Comparison of ENCODE assay signal across 9 cellular contexts in the genomic region with DNA sequence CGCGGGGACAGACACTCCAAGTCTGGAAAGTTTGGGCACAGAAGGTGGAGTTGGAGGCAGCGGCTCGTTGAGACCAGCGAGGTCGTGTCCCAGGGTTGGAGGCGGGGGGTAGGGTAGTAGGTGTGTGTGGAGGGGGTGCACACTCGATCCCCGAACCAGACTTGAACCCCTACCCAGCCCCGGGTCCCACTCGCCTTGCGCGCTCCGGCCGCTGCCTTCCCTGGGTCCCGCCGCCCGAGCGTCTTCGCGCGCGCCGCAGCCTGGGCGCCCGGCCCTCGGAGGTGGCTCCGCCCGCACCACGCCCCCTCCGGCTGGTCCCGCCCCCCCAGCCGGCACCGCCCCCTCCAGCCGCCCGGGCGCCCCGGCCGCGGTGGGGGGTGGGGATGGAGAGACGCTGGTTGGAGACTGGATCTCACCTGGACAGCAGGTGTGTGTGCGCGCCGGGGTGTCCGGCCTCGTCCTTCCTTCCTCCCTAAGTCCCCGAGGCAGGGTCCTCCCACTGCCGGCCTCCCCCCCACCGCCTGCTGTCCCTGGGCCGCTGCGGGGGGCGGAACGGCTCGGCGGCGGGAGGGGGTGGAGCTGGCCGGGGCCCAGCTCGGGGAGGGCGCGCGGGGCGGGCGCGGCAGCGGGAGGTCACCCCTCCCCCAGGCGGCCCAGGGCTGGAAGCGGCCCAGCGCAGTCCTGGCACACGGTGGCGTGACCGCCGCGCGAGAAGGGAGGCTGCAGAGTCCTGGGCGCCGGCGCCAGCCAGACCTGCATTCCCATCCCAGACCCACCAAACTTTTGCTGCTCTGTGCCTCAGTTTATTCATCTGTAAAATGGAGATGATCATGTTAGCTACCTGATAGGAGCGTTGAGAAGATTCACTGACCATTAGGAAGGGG. TPM values are rescaled to one million over a fixed set of nuclear protein-coding genes. Genes with fewer than 3 reads are reported as not detected.
DNase-seq lines count a peak whose midpoint lies in the region; ATAC-seq, FAIRE-seq and TF ChIP-seq lines count a peak whose summit lies in the region.
"Had no signal": no experiment of that assay in that cellular context is flagged by ENCODE, and none has a peak within 500 bp of the region (broad histone marks: within the 10 kb centered on the region; RNA-seq: fewer than 3 reads in every experiment).

A gene (minus strand): TSS at position 255 of the 884 bp plus-strand sequence. CDS start 3,034 bp downstream, outside the sequence.

- peak within 1 kb of the TSS; percentile 68 for H3K27ac ChIP-seq in fibroblast of lung (ENCODE audit: insufficient read depth, low read length)
- no peak within 1 kb of the TSS for H3K27ac ChIP-seq in naive thymus-derived CD4-positive, alpha-beta T cell (ENCODE audit: low read depth, low read length)

- H3K4me3 Mint-ChIP-seq in activated T-helper 2 cell treated with anti-CD3 and anti-CD28 coated beads, Interferon-gamma antibody, Interleukin-2, Interleukin-4, amounts not matched to agents 10 μg/mL and 5 μg/mL and 100 μg/mL, durations not matched to agents 14 hours and 24 hours and 36 hours (ENCODE audit: low read depth), result peak within 1 kb of the TSS; percentile 73
- peak within 1 kb of the TSS; percentile 71 to 86 (median 80) for H3K4me3 Mint-ChIP-seq in naive thymus-derived CD4-positive, alpha-beta T cell
- H3K4me3 Mint-ChIP-seq in stimulated activated memory B cell treated with anti-CD40 and anti-IgM and Interleukin-4, amounts not matched to agents 10 μg/mL and 1 μg/mL and 100 μg/mL, for 72 hours, result peak within 1 kb of the TSS; percentile 72

- H3K9me3 ChIP-seq in fibroblast of lung (ENCODE audit: control insufficient read depth, insufficient read depth, low read depth, low read length), result no peaks in the 10 kb centered on the region
- no peaks in the 10 kb centered on the region for H3K9me3 ChIP-seq in naive thymus-derived CD4-positive, alpha-beta T cell (ENCODE audit: control insufficient read depth in 2 of 3, low read length in 3 of 3)

- no peak within 1 kb of the TSS for H2AFZ ChIP-seq in fibroblast of lung (ENCODE audit: low read length)

- no peaks in the 10 kb centered on the region for H3K27me3 ChIP-seq in fibroblast of lung (ENCODE audit: control insufficient read depth, insufficient read depth, low read length)
- H3K27me3 ChIP-seq in naive thymus-derived CD4-positive, alpha-beta T cell (ENCODE audit: control insufficient read depth in 2 of 2, insufficient read depth in 2 of 2, low read length in 2 of 2), result peaks cover 0 to 3% of the 10 kb centered on the region in 2 donors

- peaks cover 9% of the 10 kb centered on the region for H3K27me3 Mint-ChIP-seq in activated T-helper 2 cell treated with anti-CD3 and anti-CD28 coated beads, Interferon-gamma antibody, Interleukin-2, Interleukin-4, amounts not matched to agents 10 μg/mL and 5 μg/mL and 100 μg/mL, durations not matched to agents 14 hours and 24 hours and 36 hours (ENCODE audit: low read depth)
- peaks cover 5 to 22% (median 11%) of the 10 kb centered on the region in 5 donors for H3K27me3 Mint-ChIP-seq in naive thymus-derived CD4-positive, alpha-beta T cell
- peaks cover 39% of the 10 kb centered on the region for H3K27me3 Mint-ChIP-seq in stimulated activated memory B cell treated with anti-CD40 and anti-IgM and Interleukin-4, amounts not matched to agents 10 μg/mL and 1 μg/mL and 100 μg/mL, for 72 hours

- H3K36me3 Mint-ChIP-seq in activated T-helper 2 cell treated with anti-CD3 and anti-CD28 coated beads, Interferon-gamma antibody, Interleukin-2, Interleukin-4, amounts not matched to agents 10 μg/mL and 5 μg/mL and 100 μg/mL, durations not matched to agents 14 hours and 24 hours and 36 hours (ENCODE audit: low read depth), result no peaks in the 10 kb centered on the region
- H3K36me3 Mint-ChIP-seq in naive thymus-derived CD4-positive, alpha-beta T cell, result no peaks in the 10 kb centered on the region
- H3K36me3 Mint-ChIP-seq in stimulated activated memory B cell treated with anti-CD40 and anti-IgM and Interleukin-4, amounts not matched to agents 10 μg/mL and 1 μg/mL and 100 μg/mL, for 72 hours, result no peaks in the 10 kb centered on the region

- H3K36me3 ChIP-seq in fibroblast of lung (ENCODE audit: control insufficient read depth, insufficient read depth, low read length), result peaks cover 22% of the 10 kb centered on the region
- no peaks in the 10 kb centered on the region for H3K36me3 ChIP-seq in naive thymus-derived CD4-positive, alpha-beta T cell (ENCODE audit: control insufficient read depth in 2 of 3, insufficient read depth in 3 of 3, low read length in 3 of 3)

- TF ChIP-seq CTCF in fibroblast of lung (conservative IDR thresholded peaks at IDR 0.05 in 1 of 2, IDR thresholded peaks at IDR 0.05 in 1 of 2; ENCODE audit: low read depth in 1 of 2, low read length in 2 of 2), result no peak

- H3K4me2 ChIP-seq in fibroblast of lung (ENCODE audit: extremely low read depth, insufficient read depth, low read length), result peak within 1 kb of the TSS; percentile 53

- DNase-seq in COR-L47 (lab: John Stamatoyannopoulos, UW), result peak; percentile 95
- DNase-seq in HuH-7.5 (ENCODE audit: low spot score), result peak; percentile 99
- peak; percentile 68 for DNase-seq in RCC 7860 (ENCODE audit: low spot score)
- peak; percentile 73 for DNase-seq in activated T-helper 2 cell treated with anti-CD3 and anti-CD28 coated beads, Interferon-gamma antibody, Interleukin-2, Interleukin-4, amounts not matched to agents 10 μg/mL and 5 μg/mL and 100 μg/mL, durations not matched to agents 14 hours and 24 hours and 36 hours (ENCODE audit: low spot score)
- DNase-seq in fibroblast of lung (ENCODE audit: low read depth in 2 of 2), result peak; percentile 63 to 76
- DNase-seq in naive thymus-derived CD4-positive, alpha-beta T cell, result peak; percentile 39 to 88 (median 58)

- H4K20me1 ChIP-seq in fibroblast of lung (ENCODE audit: control insufficient read depth, extremely low read depth, insufficient read depth, low read length), result no peaks in the 10 kb centered on the region

- H3K4me1 Mint-ChIP-seq in activated T-helper 2 cell treated with anti-CD3 and anti-CD28 coated beads, Interferon-gamma antibody, Interleukin-2, Interleukin-4, amounts not matched to agents 10 μg/mL and 5 μg/mL and 100 μg/mL, durations not matched to agents 14 hours and 24 hours and 36 hours (ENCODE audit: low read depth), result peaks cover 6% of the 10 kb centered on the region
- peaks cover 0 to 15% (median 6%) of the 10 kb centered on the region in 7 donors for H3K4me1 Mint-ChIP-seq in naive thymus-derived CD4-positive, alpha-beta T cell
- H3K4me1 Mint-ChIP-seq in stimulated activated memory B cell treated with anti-CD40 and anti-IgM and Interleukin-4, amounts not matched to agents 10 μg/mL and 1 μg/mL and 100 μg/mL, for 72 hours, result peaks cover 11% of the 10 kb centered on the region

- peaks cover 21% of the 10 kb centered on the region for H3K4me1 ChIP-seq in fibroblast of lung (ENCODE audit: control insufficient read depth, extremely low read depth, insufficient read depth, low read length)
- H3K4me1 ChIP-seq in naive thymus-derived CD4-positive, alpha-beta T cell (ENCODE audit: control insufficient read depth in 2 of 2, insufficient read depth in 2 of 2, low read length in 2 of 2), result peaks cover 0 to 13% of the 10 kb centered on the region in 2 donors

- no peak for FAIRE-seq in RCC 7860 (lab: Jason Lieb, UNC)
- FAIRE-seq: islet of Langerhans had no signal

- peak within 1 kb of the TSS; percentile 77 for H3K9ac ChIP-seq in fibroblast of lung (ENCODE audit: insufficient read depth, low read length)

- no peak within 1 kb of the TSS for H3K27ac Mint-ChIP-seq in activated T-helper 2 cell treated with anti-CD3 and anti-CD28 coated beads, Interferon-gamma antibody, Interleukin-2, Interleukin-4, amounts not matched to agents 10 μg/mL and 5 μg/mL and 100 μg/mL, durations not matched to agents 14 hours and 24 hours and 36 hours
- peak within 1 kb of the TSS in 1 of 9 donors; percentile 23 for H3K27ac Mint-ChIP-seq in naive thymus-derived CD4-positive, alpha-beta T cell
- H3K27ac Mint-ChIP-seq in stimulated activated memory B cell treated with anti-CD40 and anti-IgM and Interleukin-4, amounts not matched to agents 10 μg/mL and 1 μg/mL and 100 μg/mL, for 72 hours, result no peak within 1 kb of the TSS

- H3K79me2 ChIP-seq in fibroblast of lung (ENCODE audit: control insufficient read depth, insufficient read depth, low read length), result peaks cover 48% of the 10 kb centered on the region

- intact Hi-C loops in activated T-helper 2 cell treated with anti-CD3 and anti-CD28 coated beads, Interferon-gamma antibody, Interleukin-2, Interleukin-4, amounts not matched to agents 10 μg/mL and 5 μg/mL and 100 μg/mL, durations not matched to agents 14 hours and 24 hours and 36 hours (cut with micrococcal nuclease), result no loop called here
- intact Hi-C loops in naive thymus-derived CD4-positive, alpha-beta T cell (cut with micrococcal nuclease), result no loop called here

- H3K9me3 Mint-ChIP-seq in activated T-helper 2 cell treated with anti-CD3 and anti-CD28 coated beads, Interferon-gamma antibody, Interleukin-2, Interleukin-4, amounts not matched to agents 10 μg/mL and 5 μg/mL and 100 μg/mL, durations not matched to agents 14 hours and 24 hours and 36 hours, result no peaks in the 10 kb centered on the region
- peaks cover 0 to 2% (median 0%) of the 10 kb centered on the region in 11 donors for H3K9me3 Mint-ChIP-seq in naive thymus-derived CD4-positive, alpha-beta T cell
- H3K9me3 Mint-ChIP-seq in stimulated activated memory B cell treated with anti-CD40 and anti-IgM and Interleukin-4, amounts not matched to agents 10 μg/mL and 1 μg/mL and 100 μg/mL, for 72 hours, result no peaks in the 10 kb centered on the region

- POLR2A ChIA-PET in naive thymus-derived CD4-positive, alpha-beta T cell (lab: Charles Lee), result no interaction called here

- H3K4me3 ChIP-seq in fibroblast of lung (replicated peaks in 1 of 4; ENCODE audit: control extremely low read depth in 1 of 4, insufficient read depth in 1 of 4, low read depth in 3 of 4, low read length in 4 of 4), result peak within 1 kb of the TSS; percentile 60 to 94 (median 88)
- H3K4me3 ChIP-seq in naive thymus-derived CD4-positive, alpha-beta T cell (ENCODE audit: low read length), result peak within 1 kb of the TSS; percentile 35

- ATAC-seq in GM21390 (IDR thresholded peaks at IDR 0.05; ENCODE audit: unreplicated experiment), result peak; percentile 69
- peak; percentile 95 for ATAC-seq in naive thymus-derived CD4-positive, alpha-beta T cell
- peak; percentile 87 for ATAC-seq in stimulated activated memory B cell treated with anti-CD40 and anti-IgM and Interleukin-4, amounts not matched to agents 10 μg/mL and 1 μg/mL and 100 μg/mL, for 72 hours

- CTCF ChIA-PET in naive thymus-derived CD4-positive, alpha-beta T cell (lab: Charles Lee), result no interaction called here

RNA-seq across cellular contexts. Expression of the gene that starts here (rescaled TPM):
- 5.9 and 6.5 TPM in 2 replicates for total RNA-seq in activated T-helper 2 cell treated with anti-CD3 and anti-CD28 coated beads, Interferon-gamma antibody, Interleukin-2, Interleukin-4, amounts not matched to agents 10 μg/mL and 5 μg/mL and 100 μg/mL, durations not matched to agents 14 hours and 24 hours and 36 hours
- total RNA-seq in fibroblast of lung, result 435 and 511 TPM in 2 replicates
- 192 and 197 TPM in 2 replicates for polyA plus RNA-seq in fibroblast of lung
- 343 and 345 TPM in 2 replicates for polyA plus RNA-seq in fibroblast of lung (2012)
- polyA minus RNA-seq in fibroblast of lung (ENCODE audit: low replicate concordance), result 1,080 and 1,176 TPM in 2 replicates
- 1 to 10 TPM in 1 of 5 experiments, under 1 TPM in 4; 0.32 to 2.9 (median 0.53) TPM for total RNA-seq in naive thymus-derived CD4-positive, alpha-beta T cell
- not detected for polyA plus RNA-seq in naive thymus-derived CD4-positive, alpha-beta T cell

Comparison
In these comparisons a context has a peak if more than half of its experiments do, and no peak if none do; other contexts are left out.
1. RNA of the gene that starts here (total RNA-seq): 435 to 511 TPM in fibroblast of lung; 5.9 to 6.5 TPM in activated T-helper 2 cell treated with anti-CD3 and anti-CD28 coated beads, Interferon-gamma antibody, Interleukin-2, Interleukin-4, amounts not matched to agents 10 μg/mL and 5 μg/mL and 100 μg/mL, durations not matched to agents 14 hours and 24 hours and 36 hours and 0.32 to 2.9 TPM in naive thymus-derived CD4-positive, alpha-beta T cell; every median in the first group is over 10 times any median in the second.
2. RNA of the gene that starts here (polyA plus RNA-seq): 192 to 345 TPM in fibroblast of lung; not detected in naive thymus-derived CD4-positive, alpha-beta T cell; every median in the first group is over 100 times any median in the second.
3. Peak in every context shown above with its lines, with median percentiles within 50 percentile points of each other: DNase-seq, ATAC-seq and H3K4me3 Mint-ChIP-seq.